ENCODE assay signal across 30 cellular contexts in the genomic region with DNA sequence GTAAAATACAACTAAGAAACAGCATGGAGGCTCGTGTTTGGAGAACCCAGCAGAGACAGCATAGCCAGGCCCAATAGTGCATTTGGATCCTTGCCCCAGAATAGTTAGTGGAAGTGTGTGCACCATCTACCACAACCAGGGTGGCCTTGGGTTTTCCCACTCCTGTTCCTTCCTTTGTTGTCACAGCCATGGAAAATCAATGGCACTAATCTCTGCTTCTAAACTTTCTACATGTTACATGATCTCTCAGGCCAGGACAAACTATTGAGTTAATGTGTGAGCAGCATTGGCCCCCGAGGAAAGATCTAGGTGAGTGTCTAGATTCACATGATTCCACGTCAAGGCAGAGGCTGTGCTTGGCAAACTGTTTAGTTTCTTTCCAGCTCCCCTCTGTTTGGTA. TPM values are rescaled to one million over a fixed set of nuclear protein-coding genes. Genes with fewer than 3 reads are reported as not detected.
"Had no signal": no experiment of that assay in that cellular context is flagged by ENCODE, and none has a peak within 500 bp of the region (broad histone marks: within the 10 kb centered on the region; RNA-seq: fewer than 3 reads in every experiment).

No MANE protein-coding gene starts in this region.

- H3K9me3 ChIP-seq: heart right ventricle, left lung, ovary, prostate gland, sigmoid colon, tibial nerve, upper lobe of left lung had no signal

- H3K4me1 Mint-ChIP-seq: stimulated activated memory B cell treated with anti-CD40 and anti-IgM and Interleukin-4, amounts not matched to agents 10 μg/mL and 1 μg/mL and 100 μg/mL, for 72 hours had no signal

- H3K4me3 ChIP-seq: heart right ventricle, left lung, lung, ovary, prostate gland, sigmoid colon, tibial nerve, upper lobe of left lung had no signal

- H3K36me3 Mint-ChIP-seq: mesothelial cell of epicardium; natural killer cell treated with Interleukin-12 subunit alpha and Interleukin-12 subunit beta and Interleukin-15 and Interleukin-18, amount 100 ng/mL, for 72 hours had no signal

- ATAC-seq: heart right ventricle; left cardiac atrium; left lung; naive thymus-derived CD4-positive, alpha-beta T cell; natural killer cell treated with Interleukin-12 subunit alpha and Interleukin-12 subunit beta and Interleukin-15 and Interleukin-18, amount 100 ng/mL, for 72 hours; right cardiac atrium; stimulated activated memory B cell treated with anti-CD40 and anti-IgM and Interleukin-4, amounts not matched to agents 10 μg/mL and 1 μg/mL and 100 μg/mL, for 72 hours; stimulated activated naive CD8-positive, alpha-beta T cell treated with anti-CD3 and anti-CD28 coated beads, Interleukin-15, amount 100 ng/mL, for 72 hours had no signal

- H3K27me3 ChIP-seq: heart right ventricle, left lung, ovary, sigmoid colon, tibial nerve, upper lobe of left lung had no signal

- H3K4me1 ChIP-seq: heart right ventricle, prostate gland, sigmoid colon, tibial nerve had no signal

- H3K9me3 Mint-ChIP-seq: natural killer cell treated with Interleukin-12 subunit alpha and Interleukin-12 subunit beta and Interleukin-15 and Interleukin-18, amount 100 ng/mL, for 72 hours; stimulated activated memory B cell treated with anti-CD40 and anti-IgM and Interleukin-4, amounts not matched to agents 10 μg/mL and 1 μg/mL and 100 μg/mL, for 72 hours; stimulated activated naive CD8-positive, alpha-beta T cell treated with anti-CD3 and anti-CD28 coated beads, Interleukin-15, amount 100 ng/mL, for 72 hours had no signal

- FAIRE-seq: keratinocyte, small intestine had no signal

- H3K27me3 Mint-ChIP-seq: naive thymus-derived CD4-positive, alpha-beta T cell; natural killer cell treated with Interleukin-12 subunit alpha and Interleukin-12 subunit beta and Interleukin-15 and Interleukin-18, amount 100 ng/mL, for 72 hours; stimulated activated memory B cell treated with anti-CD40 and anti-IgM and Interleukin-4, amounts not matched to agents 10 μg/mL and 1 μg/mL and 100 μg/mL, for 72 hours; stimulated activated naive CD8-positive, alpha-beta T cell treated with anti-CD3 and anti-CD28 coated beads, Interleukin-15, amount 100 ng/mL, for 72 hours had no signal

- H3K27ac Mint-ChIP-seq: mesothelial cell of epicardium; naive thymus-derived CD4-positive, alpha-beta T cell; natural killer cell treated with Interleukin-12 subunit alpha and Interleukin-12 subunit beta and Interleukin-15 and Interleukin-18, amount 100 ng/mL, for 72 hours; stimulated activated memory B cell treated with anti-CD40 and anti-IgM and Interleukin-4, amounts not matched to agents 10 μg/mL and 1 μg/mL and 100 μg/mL, for 72 hours; stimulated activated naive CD8-positive, alpha-beta T cell treated with anti-CD3 and anti-CD28 coated beads, Interleukin-15, amount 100 ng/mL, for 72 hours had no signal

- H3K4me3 Mint-ChIP-seq: mesothelial cell of epicardium; naive thymus-derived CD4-positive, alpha-beta T cell; natural killer cell treated with Interleukin-12 subunit alpha and Interleukin-12 subunit beta and Interleukin-15 and Interleukin-18, amount 100 ng/mL, for 72 hours; stimulated activated memory B cell treated with anti-CD40 and anti-IgM and Interleukin-4, amounts not matched to agents 10 μg/mL and 1 μg/mL and 100 μg/mL, for 72 hours; stimulated activated naive CD8-positive, alpha-beta T cell treated with anti-CD3 and anti-CD28 coated beads, Interleukin-15, amount 100 ng/mL, for 72 hours had no signal

- H3K36me3 ChIP-seq: left lung, ovary, prostate gland, sigmoid colon, upper lobe of left lung had no signal

- DNase-seq: heart right ventricle; hippocampal formation; kidney glomerular epithelial cell; left cardiac atrium; left lung; ovary; posterior cingulate gyrus; retina; right cardiac atrium; sigmoid colon; small intestine; stimulated activated CD4-positive, alpha-beta T cell treated with anti-CD3 and anti-CD28 coated beads, Interleukin-1b, Interleukin-23, amount 100 ng/mL, for 48 hours; stimulated activated CD4-positive, alpha-beta T cell treated with anti-CD3 and anti-CD28 coated beads, Interleukin-4, amount 100 ng/mL, for 4 hours; stimulated activated naive CD4-positive, alpha-beta T cell treated with Interleukin-2 at 50 U/mL for 16 hours; substantia nigra; upper lobe of left lung had no signal

- H3K27ac ChIP-seq: heart right ventricle, left lung, ovary, prostate gland, sigmoid colon, tibial nerve, upper lobe of left lung had no signal

RNA-seq across cellular contexts. Expression of a gene that starts 2.0 kb away (rescaled TPM):
- total RNA-seq: heart right ventricle; left cardiac atrium; mesothelial cell of epicardium; mononuclear cell; naive thymus-derived CD4-positive, alpha-beta T cell; natural killer cell treated with Interleukin-12 subunit alpha and Interleukin-12 subunit beta and Interleukin-15 and Interleukin-18, amount 100 ng/mL, for 72 hours; prostate gland; right cardiac atrium; temporal lobe had no signal
- polyA plus RNA-seq: heart right ventricle, keratinocyte, neural cell, right cardiac atrium had no signal

RNA-seq across cellular contexts. Expression of a gene that starts 51.0 kb away (rescaled TPM):
- total RNA-seq: heart right ventricle; left lung; mesothelial cell of epicardium; mononuclear cell; naive thymus-derived CD4-positive, alpha-beta T cell; natural killer cell treated with Interleukin-12 subunit alpha and Interleukin-12 subunit beta and Interleukin-15 and Interleukin-18, amount 100 ng/mL, for 72 hours; prostate gland; right cardiac atrium; sigmoid colon; temporal lobe; urinary bladder had no signal
- polyA plus RNA-seq: heart right ventricle; keratinocyte; lung; naive thymus-derived CD4-positive, alpha-beta T cell; neural cell had no signal

RNA-seq across cellular contexts. Expression of a gene that starts 53.2 kb away (rescaled TPM):
- total RNA-seq: heart right ventricle; myocyte; natural killer cell treated with Interleukin-12 subunit alpha and Interleukin-12 subunit beta and Interleukin-15 and Interleukin-18, amount 100 ng/mL, for 72 hours had no signal
- polyA plus RNA-seq: neural cell had no signal
